Comparison of ENCODE assay signal across 10 cellular contexts in the genomic region with DNA sequence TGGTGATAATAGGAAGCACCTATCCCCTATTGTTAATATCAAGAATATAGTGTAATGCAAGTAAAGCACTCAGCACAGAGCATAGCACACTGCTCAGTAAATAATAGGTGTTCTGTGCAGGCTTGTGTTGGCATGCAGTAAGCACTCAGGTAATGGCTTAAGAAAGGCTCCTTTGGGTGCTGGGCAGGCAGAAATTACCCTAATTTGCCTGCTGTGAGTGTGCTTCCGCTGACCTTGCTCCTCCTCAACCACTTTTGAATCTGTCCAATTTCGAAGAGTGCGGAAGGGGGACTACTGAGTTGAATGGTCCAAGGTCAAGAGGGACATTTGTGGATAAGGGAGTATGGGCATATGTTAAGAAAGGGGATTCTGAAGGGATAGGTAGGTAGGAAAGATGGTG. TPM values are rescaled to one million over a fixed set of nuclear protein-coding genes. Genes with fewer than 3 reads are reported as not detected.
DNase-seq lines count a peak whose midpoint lies in the region; ATAC-seq and TF ChIP-seq lines count a peak whose summit lies in the region.
"Had no signal": no experiment of that assay in that cellular context is flagged by ENCODE, and none has a peak within 500 bp of the region (broad histone marks: within the 10 kb centered on the region; RNA-seq: fewer than 3 reads in every experiment).

No MANE protein-coding gene starts in this region.

- H3K27me3 ChIP-seq in cardiac muscle cell (no peaks in the 10 kb centered on the region), right lobe of liver (no peaks in the 10 kb centered on the region), upper lobe of right lung (no peaks in the 10 kb centered on the region)
- H3K27me3 ChIP-seq: ascending aorta, BE2C had no signal

- H3K27me3 Mint-ChIP-seq in activated CD8-positive, alpha-beta T cell treated with anti-CD3 and anti-CD28 coated beads, Interleukin-2, amount 10 ng/mL, durations not matched to agents 7 days and 5 days (ENCODE audit: low read depth), result no peaks in the 10 kb centered on the region

- no peak overlapping the region for H3K4me3 ChIP-seq in cardiac muscle cell
- H3K4me3 ChIP-seq in right lobe of liver, result no peak overlapping the region
- H3K4me3 ChIP-seq in upper lobe of right lung, result no peak overlapping the region
- H3K4me3 ChIP-seq: ascending aorta had no signal

- H3K36me3 ChIP-seq in cardiac muscle cell (peaks cover 47% of the 10 kb centered on the region), right lobe of liver (peaks cover 0 to 33% (median 12%) of the 10 kb centered on the region in 4 donors), upper lobe of right lung (peaks cover 95% of the 10 kb centered on the region)

- H3K9me3 Mint-ChIP-seq in activated CD8-positive, alpha-beta T cell treated with anti-CD3 and anti-CD28 coated beads, Interleukin-2, amount 10 ng/mL, durations not matched to agents 7 days and 5 days (ENCODE audit: insufficient read depth), result no peaks in the 10 kb centered on the region

- POLR2A ChIA-PET in activated CD8-positive, alpha-beta T cell treated with anti-CD3 and anti-CD28 coated beads, Interleukin-2, amount 10 ng/mL, durations not matched to agents 7 days and 5 days (lab: Charles Lee), result interaction anchor here (0.7 to 2.0 kb wide), 5 partner anchors 13 to 69 kb away, joined by 3 to 7 read pairs (median 3); a partner anchor contains a TSS

- H3K4me1 ChIP-seq in cardiac muscle cell (ENCODE audit: low read depth), result peaks cover 28% of the 10 kb centered on the region
- H3K4me1 ChIP-seq in right lobe of liver, result peaks cover 0 to 52% (median 22%) of the 10 kb centered on the region in 4 donors
- peaks cover 39% of the 10 kb centered on the region for H3K4me1 ChIP-seq in upper lobe of right lung

- no peaks in the 10 kb centered on the region for H3K9me3 ChIP-seq in cardiac muscle cell (ENCODE audit: low read depth)
- no peaks in the 10 kb centered on the region for H3K9me3 ChIP-seq in right lobe of liver
- H3K9me3 ChIP-seq in upper lobe of right lung, result no peaks in the 10 kb centered on the region
- H3K9me3 ChIP-seq: ascending aorta, BE2C had no signal

- peak overlapping the region; percentile 68 for H3K27ac ChIP-seq in cardiac muscle cell
- H3K27ac ChIP-seq in right lobe of liver, result peak overlapping the region in 1 of 3 donors; percentile 5
- no peak overlapping the region for H3K27ac ChIP-seq in upper lobe of right lung

- H3K27ac Mint-ChIP-seq in activated CD8-positive, alpha-beta T cell treated with anti-CD3 and anti-CD28 coated beads, Interleukin-2, amount 10 ng/mL, durations not matched to agents 7 days and 5 days, result no peak overlapping the region

- ATAC-seq in Right ventricle myocardium superior (ENCODE audit: poor library complexity) (no peak), right lobe of liver (peak in 2 of 4 donors; percentile 3 to 5), upper lobe of right lung (peak; percentile 12), GM18502 (IDR thresholded peaks at IDR 0.05; ENCODE audit: poor library complexity, unreplicated experiment) (no peak)
- peak; percentile 20 for ATAC-seq in activated CD8-positive, alpha-beta T cell treated with anti-CD3 and anti-CD28 coated beads, Interleukin-2, amount 10 ng/mL, durations not matched to agents 7 days and 5 days

- WGBS in right lobe of liver (ENCODE audit: insufficient coverage, low coverage, low lambda C conversion rate, missing lambda C conversion rate), result 89% methylated on average over 3 of the region's 3 CpGs

- CTCF ChIA-PET in activated CD8-positive, alpha-beta T cell treated with anti-CD3 and anti-CD28 coated beads, Interleukin-2, amount 10 ng/mL, durations not matched to agents 7 days and 5 days (lab: Charles Lee), result interaction anchor here (1.2 to 4.6 kb wide), 3 partner anchors 15 to 150 kb away, joined by 3 to 25 read pairs (median 4); no protein-coding TSS in a partner anchor

- peak; percentile 7 for TF ChIP-seq POLR2A in right lobe of liver (IDR thresholded peaks at IDR 0.05)

- H3K4me1 Mint-ChIP-seq in activated CD8-positive, alpha-beta T cell treated with anti-CD3 and anti-CD28 coated beads, Interleukin-2, amount 10 ng/mL, durations not matched to agents 7 days and 5 days (ENCODE audit: low read depth), result peaks cover 27% of the 10 kb centered on the region

- DNase-seq in cardiac muscle cell (ENCODE audit: low read depth in 1 of 2, low spot score in 1 of 2) (no peak), Right ventricle myocardium superior (no peak), right lobe of liver (peak in 1 of 3 donors; percentile 14), upper lobe of right lung (no peak), NCI-H748 treated with DMSO at 0.1 percent for 48 hours (lab: John Stamatoyannopoulos, UW) (no peak), NCI-H1694 treated with DMSO at 0.1 percent for 48 hours (lab: John Stamatoyannopoulos, UW) (no peak)
- no peak for DNase-seq in activated CD8-positive, alpha-beta T cell treated with anti-CD3 and anti-CD28 coated beads, Interleukin-2, amount 10 ng/mL, durations not matched to agents 7 days and 5 days
- DNase-seq: BE2C had no signal

- intact Hi-C loops in Right ventricle myocardium superior (cut with DNase I), result loop anchor here (10.0 kb wide), 1 partner anchor 245 kb away; no protein-coding TSS in a partner anchor
- intact Hi-C loops in right lobe of liver (cut with DNase I), result no loop called here
- intact Hi-C loops in upper lobe of right lung (cut with DNase I), result no loop called here

- no peak overlapping the region for H3K4me3 Mint-ChIP-seq in activated CD8-positive, alpha-beta T cell treated with anti-CD3 and anti-CD28 coated beads, Interleukin-2, amount 10 ng/mL, durations not matched to agents 7 days and 5 days

- H3K36me3 Mint-ChIP-seq in activated CD8-positive, alpha-beta T cell treated with anti-CD3 and anti-CD28 coated beads, Interleukin-2, amount 10 ng/mL, durations not matched to agents 7 days and 5 days (ENCODE audit: low read depth), result peaks cover 72% of the 10 kb centered on the region

- no peak for TF ChIP-seq CTCF in cardiac muscle cell (IDR thresholded peaks at IDR 0.05; ENCODE audit: low read depth, low read length)
- no peak for TF ChIP-seq CTCF in right lobe of liver (IDR thresholded peaks at IDR 0.05)
- no peak for TF ChIP-seq CTCF in upper lobe of right lung (IDR thresholded peaks at IDR 0.05)

RNA-seq across cellular contexts. Expression of a gene that starts 15.4 kb away (rescaled TPM):
- total RNA-seq in cardiac muscle cell (122 and 127 TPM in 2 replicates), Right ventricle myocardium superior (122 TPM), right lobe of liver (100 to 1,000 TPM in 2 of 6 experiments, 10 to 100 TPM in 4; 36.8 to 103 (median 71.4) TPM), upper lobe of right lung (169 TPM)
- polyA plus RNA-seq in cardiac muscle cell, result 160 and 184 TPM in 2 replicates
- total RNA-seq in activated CD8-positive, alpha-beta T cell treated with anti-CD3 and anti-CD28 coated beads, Interleukin-2, amount 10 ng/mL, durations not matched to agents 7 days and 5 days, result 100 to 1,000 TPM; 482 to 509 TPM

Comparison
In these comparisons a context has a peak if more than half of its experiments do, and no peak if none do; other contexts are left out.
1. ATAC-seq: peak in activated CD8-positive, alpha-beta T cell treated with anti-CD3 and anti-CD28 coated beads, Interleukin-2, amount 10 ng/mL, durations not matched to agents 7 days and 5 days (single experiment) and upper lobe of right lung (single experiment); none in Right ventricle myocardium superior (single experiment) and GM18502 (single experiment).